ENCODE assay signal across 24 cellular contexts in genomic region chr14:78197088-78197487, GRCh38. TPM values are rescaled to one million over a fixed set of nuclear protein-coding genes. Genes with fewer than 3 reads are reported as not detected.
"Had no signal": no experiment of that assay in that cellular context is flagged by ENCODE, and none has a peak within 500 bp of the region (broad histone marks: within the 10 kb centered on the region; RNA-seq: fewer than 3 reads in every experiment).

No MANE protein-coding gene starts in this region.

- H3K36me3 ChIP-seq: neutrophil, ovary, transverse colon had no signal

- H3K4me1 ChIP-seq: testis, transverse colon had no signal

- ATAC-seq: left ventricle myocardium superior; sciatic nerve; stimulated activated naive CD8-positive, alpha-beta T cell treated with anti-CD3 and anti-CD28 coated beads, Interleukin-15, Interleukin-2, amounts not matched to agents 100 U/mL and 50 U/mL, for 24 hours had no signal

- H3K27ac ChIP-seq: coronary artery, dorsolateral prefrontal cortex, neutrophil, ovary, skin epidermis, testis, transverse colon had no signal

- H3K4me3 ChIP-seq: coronary artery, dorsolateral prefrontal cortex, ovary, skin epidermis, testis, transverse colon had no signal

- H3K9me3 ChIP-seq: neutrophil, ovary, testis, transverse colon had no signal

- FAIRE-seq: frontal cortex, islet of Langerhans had no signal

- DNase-seq: activated CD4-positive, alpha-beta T cell treated with anti-CD3 and anti-CD28 coated beads for 4 hours; activated CD4-positive, alpha-beta T cell treated with anti-CD3 and anti-CD28 coated beads, Interleukin-2, amount 50 U/mL, for 4 hours; activated effector memory CD4-positive, alpha-beta T cell treated with Interleukin-2 at 50 U/mL for 16 hours; activated naive CD4-positive, alpha-beta T cell treated with Interleukin-2 at 50 U/mL for 16 hours; activated T-cell treated with anti-CD3 and anti-CD28 coated beads for 4 hours; dorsolateral prefrontal cortex; effector memory CD4-positive, alpha-beta T cell; left ventricle myocardium superior; naive B cell; nephron progenitor cell; ovary; retina; stimulated activated CD4-positive, alpha-beta T cell treated with anti-CD3 and anti-CD28 coated beads, Interleukin-12 subunit alpha, Interleukin-12 subunit beta, amount 100 ng/mL, for 4 hours; stimulated activated CD4-positive, alpha-beta T cell treated with anti-CD3 and anti-CD28 coated beads, Interleukin-4, amount 100 ng/mL, for 1 hour; stimulated activated naive CD8-positive, alpha-beta T cell treated with anti-CD3 and anti-CD28 coated beads, Interleukin-15, Interleukin-2, amounts not matched to agents 100 U/mL and 50 U/mL, for 24 hours; testis; transverse colon had no signal

RNA-seq across cellular contexts. Expression of gene NRXN3, which starts 26.9 kb away (rescaled TPM):
- total RNA-seq: lung microvascular endothelial cell had no signal
